8 cellular contexts compared by ENCODE assay signal in genomic region chr14:92121207-92121669, GRCh38. TPM values are rescaled to one million over a fixed set of nuclear protein-coding genes. Genes with fewer than 3 reads are reported as not detected.
DNase-seq lines count a peak whose midpoint lies in the region; ATAC-seq lines count a peak whose summit lies in the region.

No MANE protein-coding gene starts in this region.

- H3K36me3 ChIP-seq in SJSA1, result peaks cover 55% of the 10 kb centered on the region
- H3K36me3 ChIP-seq in muscle layer of duodenum (ENCODE audit: control insufficient read depth in 1 of 2, insufficient read depth in 2 of 2, low read length in 2 of 2), result peaks cover 4% of the 10 kb centered on the region in 2 donors

- H3K4me3 ChIP-seq in SJSA1 (peak overlapping the region; percentile 79), muscle layer of duodenum (ENCODE audit: low read depth in 1 of 2, low read length in 2 of 2) (peak overlapping the region; percentile 93 to 95)

- H3K9me3 ChIP-seq in SJSA1 (replicated peaks) (no peaks in the 10 kb centered on the region), muscle layer of duodenum (ENCODE audit: control insufficient read depth in 1 of 2, low read length in 2 of 2) (no peaks in the 10 kb centered on the region)

- H3K4me1 ChIP-seq in SJSA1 (replicated peaks) (peaks cover 8% of the 10 kb centered on the region), muscle layer of duodenum (ENCODE audit: control insufficient read depth in 1 of 2, insufficient read depth in 2 of 2, low read length in 2 of 2) (peaks cover 11 to 31% of the 10 kb centered on the region in 2 donors)

- peak overlapping the region; percentile 91 for H3K27ac ChIP-seq in SJSA1
- peak overlapping the region; percentile 96 for H3K27ac ChIP-seq in muscle layer of duodenum (ENCODE audit: low read length)

- H3K27me3 ChIP-seq in SJSA1 (replicated peaks) (no peaks in the 10 kb centered on the region), muscle layer of duodenum (ENCODE audit: low read depth, low read length) (no peaks in the 10 kb centered on the region)

- DNase-seq in Right ventricle myocardium inferior (ENCODE audit: missing footprints) (no peak), cardiac septum (ENCODE audit: low spot score) (no peak), SJSA1 (ENCODE audit: low read depth in 1 of 2, low spot score in 2 of 2) (no peak), epidermal melanocyte (ENCODE audit: insufficient read length, low spot score) (peak; percentile 20), cerebellar nuclear complex (lab: John Stamatoyannopoulos, UW) (no peak), T1000 (lab: John Stamatoyannopoulos, UW) (no peak)

- ATAC-seq in Right ventricle myocardium inferior (peak; percentile 51), HG02852 (IDR thresholded peaks at IDR 0.05; ENCODE audit: unreplicated experiment) (peak; percentile 8)

- intact Hi-C loops in Right ventricle myocardium inferior (cut with DNase I) (loop anchor here (10.0 kb wide), 2 partner anchors 564 to 674 kb away; partner anchors contain the start of gene GOLGA5), cardiac septum (cut with DNase I) (loop anchor here (2.0 to 5.0 kb wide), 4 partner anchors 14 to 561 kb away; partner anchors contain the start of gene ATXN3)

RNA-seq across cellular contexts. Expression of gene NDUFB1, which starts 0.3 kb away (rescaled TPM):
- total RNA-seq in Right ventricle myocardium inferior (635 TPM), cardiac septum (410 TPM)
- 211 and 212 TPM in 2 replicates for total RNA-seq in SJSA1 (2014; rRNA removed; shearing (Covaris generic))

RNA-seq across cellular contexts. Expression of gene CPSF2, which starts 0.5 kb away (rescaled TPM):
- total RNA-seq in Right ventricle myocardium inferior, result 38.8 TPM
- 41.1 TPM for total RNA-seq in cardiac septum
- 14.6 and 55.6 TPM in 2 replicates for total RNA-seq in SJSA1 (2014; rRNA removed; shearing (Covaris generic))

RNA-seq across cellular contexts. Expression of gene ATXN3, which starts 14.9 kb away (rescaled TPM):
- 16.9 TPM for total RNA-seq in Right ventricle myocardium inferior
- total RNA-seq in cardiac septum, result 17.6 TPM
- 10.4 and 10.8 TPM in 2 replicates for total RNA-seq in SJSA1 (2014; rRNA removed; shearing (Covaris generic))
